In genomic region chr1:198662821-198663220, GRCh38 we compare ENCODE assay signal across 16 cellular contexts. TPM values are rescaled to one million over a fixed set of nuclear protein-coding genes. Genes with fewer than 3 reads are reported as not detected.
DNase-seq lines count a peak whose midpoint lies in the region; ATAC-seq and TF ChIP-seq lines count a peak whose summit lies in the region.
"Had no signal": no experiment of that assay in that cellular context is flagged by ENCODE, and none has a peak within 500 bp of the region (broad histone marks: within the 10 kb centered on the region; RNA-seq: fewer than 3 reads in every experiment).

No MANE protein-coding gene starts in this region.

- peaks cover 80% of the 10 kb centered on the region for H3K4me1 ChIP-seq in Karpas-422 (ENCODE audit: low read length)
- H3K4me1 ChIP-seq in neutrophil (ENCODE audit: control insufficient read depth in 1 of 2, insufficient read depth in 1 of 2, low read depth in 1 of 2, low read length in 1 of 2), result peaks cover 98 to 100% of the 10 kb centered on the region in 2 experiments
- H3K4me1 ChIP-seq: Caco-2 had no signal

- 0 out of 2 replicates have a peak overlapping the region, but pooled peaks have one; percentile 15 for H3K9ac ChIP-seq in Karpas-422 (ENCODE audit: low read length)
- H3K9ac ChIP-seq: KMS-11 had no signal

- in situ Hi-C loops in KBM-7 (cut with MboI; ENCODE audit: low pct_unique_long_range_greater_than_20kb, low sequenced_read_pairs), result no loop called here

- no peaks in the 10 kb centered on the region for H3K9me2 ChIP-seq in Karpas-422 (replicated peaks; ENCODE audit: insufficient read depth, low read length)

- H3K9me3 ChIP-seq in Karpas-422 (ENCODE audit: low read length) (no peaks in the 10 kb centered on the region), neutrophil (no peaks in the 10 kb centered on the region)
- H3K9me3 ChIP-seq: Caco-2 had no signal

- no peaks in the 10 kb centered on the region for H3K9me3 Mint-ChIP-seq in T-helper 1 cell treated with Interleukin-12 subunit alpha and Interleukin-12 subunit beta and Interleukin-4 antibody, amounts not matched to agents 30 μg/mL and 1 μg/mL, for 36 hours
- H3K9me3 Mint-ChIP-seq in activated naive CD4-positive, alpha-beta T cell treated with anti-CD3 and anti-CD28 coated beads, Interleukin-2, amount 50 U/mL, for 72 hours, result no peaks in the 10 kb centered on the region

- H3K27ac ChIP-seq in Karpas-422 (ENCODE audit: low read length), result peak overlapping the region; percentile 99
- H3K27ac ChIP-seq in neutrophil, result peak overlapping the region; percentile 97
- H3K27ac ChIP-seq: KMS-11 had no signal

- peak; percentile 19 to 71 for ATAC-seq in activated naive CD4-positive, alpha-beta T cell treated with anti-CD3 and anti-CD28 coated beads, Interleukin-2, amount 50 U/mL, for 72 hours

- H3K4me3 ChIP-seq in Karpas-422 (ENCODE audit: low read length) (no peak overlapping the region), neutrophil (ENCODE audit: low read depth in 1 of 2, low read length in 1 of 2) (peak overlapping the region; percentile 37 to 38)
- H3K4me3 ChIP-seq: lung had no signal

- H3K36me3 ChIP-seq in Karpas-422 (ENCODE audit: insufficient read depth, low read length), result peaks cover 27% of the 10 kb centered on the region
- H3K36me3 ChIP-seq in neutrophil, result peaks cover 21% of the 10 kb centered on the region

- no peaks in the 10 kb centered on the region for H4K20me1 ChIP-seq in Karpas-422 (ENCODE audit: insufficient read depth, low read depth, low read length)

- H2AFZ ChIP-seq in Karpas-422 (ENCODE audit: low read length), result no peak overlapping the region

- peak overlapping the region; percentile 34 for H3K4me2 ChIP-seq in Karpas-422 (ENCODE audit: low read depth, low read length, poor library complexity, severe bottlenecking)
- H3K4me2 ChIP-seq: KMS-11 had no signal

- H3K79me2 ChIP-seq in Karpas-422 (ENCODE audit: low read length), result peaks cover 83% of the 10 kb centered on the region

- peak overlapping the region; percentile 71 for H3K4me3 Mint-ChIP-seq in T-helper 1 cell treated with Interleukin-12 subunit alpha and Interleukin-12 subunit beta and Interleukin-4 antibody, amounts not matched to agents 30 μg/mL and 1 μg/mL, for 36 hours

- DNase-seq in T-helper 1 cell, result no peak
- no peak for DNase-seq in Karpas-422
- no peak for DNase-seq in activated naive CD4-positive, alpha-beta T cell treated with anti-CD3 and anti-CD28 coated beads, Interleukin-2, amount 50 U/mL, for 72 hours (ENCODE audit: low spot score in 2 of 2)
- DNase-seq in KBM-7, result no peak
- no peak for DNase-seq in SKM-1 (lab: John Stamatoyannopoulos, UW; ENCODE audit: unreplicated experiment)
- DNase-seq in glomerular visceral epithelial cell (ENCODE audit: extremely low spot score), result no peak
- DNase-seq: 8988T; activated CD8-positive, alpha-beta memory T cell treated with anti-CD3 and anti-CD28 coated beads, Interleukin-2, amount 50 U/mL, for 4 hours; Caco-2; NCI-H524; occipital lobe; stimulated activated naive CD4-positive, alpha-beta T cell treated with Interleukin-2 at 50 U/mL for 16 hours had no signal

- H3K4me1 Mint-ChIP-seq in T-helper 1 cell treated with Interleukin-12 subunit alpha and Interleukin-12 subunit beta and Interleukin-4 antibody, amounts not matched to agents 30 μg/mL and 1 μg/mL, for 36 hours (ENCODE audit: low read depth), result peaks cover 68% of the 10 kb centered on the region

- TF ChIP-seq CTCF in neutrophil (IDR thresholded peaks at IDR 0.05), result no peak

- no peaks in the 10 kb centered on the region for H3K27me3 ChIP-seq in Karpas-422 (ENCODE audit: low read length)
- no peaks in the 10 kb centered on the region for H3K27me3 ChIP-seq in neutrophil

- peaks cover 54% of the 10 kb centered on the region for H3K36me3 Mint-ChIP-seq in T-helper 1 cell treated with Interleukin-12 subunit alpha and Interleukin-12 subunit beta and Interleukin-4 antibody, amounts not matched to agents 30 μg/mL and 1 μg/mL, for 36 hours (ENCODE audit: low read depth)
- H3K36me3 Mint-ChIP-seq in activated naive CD4-positive, alpha-beta T cell treated with anti-CD3 and anti-CD28 coated beads, Interleukin-2, amount 50 U/mL, for 72 hours, result peaks cover 13 to 45% of the 10 kb centered on the region in 2 donors

- peak overlapping the region; percentile 73 for H3K27ac Mint-ChIP-seq in T-helper 1 cell treated with Interleukin-12 subunit alpha and Interleukin-12 subunit beta and Interleukin-4 antibody, amounts not matched to agents 30 μg/mL and 1 μg/mL, for 36 hours
- H3K27ac Mint-ChIP-seq in activated naive CD4-positive, alpha-beta T cell treated with anti-CD3 and anti-CD28 coated beads, Interleukin-2, amount 50 U/mL, for 72 hours, result peak overlapping the region; percentile 77 to 89

- H3K27me3 Mint-ChIP-seq in T-helper 1 cell treated with Interleukin-12 subunit alpha and Interleukin-12 subunit beta and Interleukin-4 antibody, amounts not matched to agents 30 μg/mL and 1 μg/mL, for 36 hours (ENCODE audit: low read depth), result no peaks in the 10 kb centered on the region

RNA-seq across cellular contexts. Expression of gene PTPRC, which starts 24.0 kb away (rescaled TPM):
- 367 and 812 TPM in 2 replicates for total RNA-seq in Karpas-422 (2014; rRNA removed; shearing (Covaris generic); ENCODE audit: low replicate concordance)
- total RNA-seq in activated naive CD4-positive, alpha-beta T cell treated with anti-CD3 and anti-CD28 coated beads, Interleukin-2, amount 50 U/mL, for 72 hours, result 100 to 1,000 TPM; 433 to 644 TPM
